31 cellular contexts compared by ENCODE assay signal in the genomic region with DNA sequence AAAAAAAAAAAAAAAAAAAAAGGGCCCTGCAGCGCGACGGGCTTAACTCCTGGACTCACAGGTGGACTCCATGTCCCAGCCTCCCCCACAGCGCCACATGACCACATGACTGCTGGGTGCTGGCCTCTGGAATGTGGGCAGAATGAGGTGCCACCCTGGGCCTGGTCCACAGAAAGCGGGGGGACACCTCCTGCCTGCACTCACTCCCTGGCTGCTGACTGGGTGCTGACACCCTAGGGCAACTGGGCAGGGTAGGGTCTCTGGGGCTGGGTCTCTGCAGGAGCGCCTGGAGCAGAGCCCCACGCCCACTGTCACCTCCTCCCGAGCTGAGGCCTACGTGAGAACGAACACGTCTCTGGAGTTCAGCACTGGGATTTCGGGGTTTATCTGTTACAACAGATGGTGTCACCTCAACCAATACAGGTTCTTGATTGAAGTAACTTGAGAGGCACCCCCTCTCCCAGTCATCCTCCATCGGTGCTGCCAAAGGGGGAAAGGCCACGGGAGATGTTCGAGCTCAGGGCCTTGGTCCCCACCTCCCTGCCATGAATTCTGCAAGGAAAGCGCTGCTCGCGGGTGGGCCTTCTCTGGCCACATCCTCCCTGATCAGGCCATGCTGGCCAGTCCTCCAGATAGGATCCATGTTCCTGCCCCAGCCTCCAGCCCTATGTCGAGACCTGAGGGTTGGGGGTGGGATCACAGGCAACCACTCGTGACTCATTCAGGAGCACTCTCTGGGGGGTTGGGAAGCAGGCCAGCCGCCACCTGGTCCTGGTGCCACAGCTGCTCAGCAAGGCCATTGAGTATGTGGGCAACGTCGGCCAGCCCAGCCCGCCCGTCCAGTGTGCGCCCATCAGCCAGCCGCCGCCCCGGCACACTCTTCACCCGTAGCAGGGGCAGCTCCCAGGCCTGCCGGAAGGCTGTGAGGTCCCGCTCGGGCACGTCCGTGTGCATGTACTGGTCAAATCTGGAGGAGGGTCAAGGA. TPM values are rescaled to one million over a fixed set of nuclear protein-coding genes. Genes with fewer than 3 reads are reported as not detected.
A peak's percentile ranks its signal among the peaks of the same experiment; 100 is the strongest.
DNase-seq lines count a peak whose midpoint lies in the region; ATAC-seq, FAIRE-seq and TF ChIP-seq lines count a peak whose summit lies in the region.
"Had no signal": no experiment of that assay in that cellular context is flagged by ENCODE, and none has a peak within 500 bp of the region (broad histone marks: within the 10 kb centered on the region; RNA-seq: fewer than 3 reads in every experiment).

No MANE protein-coding gene starts in this region.

- POLR2A ChIA-PET in HepG2 (lab: Yijun Ruan, JAX): no interaction called here
- POLR2A ChIA-PET in T-cell (lab: Charles Lee): interaction anchor here in 1 of 2 donors (0.7 kb wide), 1 partner anchor 168 kb away, joined by 3 read pairs; no protein-coding TSS in a partner anchor

- H3K9me2 ChIP-seq in GM23248 (ENCODE audit: insufficient read depth): no peaks in the 10 kb centered on the region

- FAIRE-seq in HepG2 (lab: Jason Lieb, UNC) (no peak), urothelium cell line (lab: Jason Lieb, UNC) (no peak)
- FAIRE-seq: GM12878 had no signal

- H3K79me2 ChIP-seq in HepG2 (ENCODE audit: insufficient read depth, low read length): no peaks in the 10 kb centered on the region
- H3K79me2 ChIP-seq in GM23248 (ENCODE audit: insufficient read depth): no peaks in the 10 kb centered on the region

- no peak for TF ChIP-seq POLR2A in HepG2 (IDR thresholded peaks at IDR 0.05; ENCODE audit: insufficient read depth in 1 of 2, low read depth in 2 of 2, low read length in 2 of 2)

- peaks cover 19 to 27% (median 26%) of the 10 kb centered on the region in 3 donors for H3K4me1 Mint-ChIP-seq in T-cell

- CTCF ChIA-PET in HepG2 (lab: Yijun Ruan, JAX; ENCODE audit: low intra/inter-chr PET ratio, low total read pairs) (no interaction called here), T-cell (lab: Charles Lee) (no interaction called here)

- H3K9ac ChIP-seq in HepG2 (ENCODE audit: insufficient read depth, low read depth, low read length) (no peak overlapping the region), GM23248 (no peak overlapping the region)

- no peak overlapping the region for H3K4me3 ChIP-seq in left ventricle myocardium inferior
- H3K4me3 ChIP-seq in SJCRH30: no peak overlapping the region
- no peak overlapping the region for H3K4me3 ChIP-seq in HepG2 (replicated peaks in 1 of 3; ENCODE audit: insufficient read depth in 1 of 3, low read depth in 2 of 3, low read length in 3 of 3)
- H3K4me3 ChIP-seq in GM23248: no peak overlapping the region
- H3K4me3 ChIP-seq: ascending aorta, GM12878, left lung, stomach, vagina had no signal

- H3K27ac Mint-ChIP-seq in T-cell: no peak overlapping the region
- H3K27ac Mint-ChIP-seq: activated T-cell treated with anti-CD3 and anti-CD28 coated beads, Interleukin-2, amount 50 U/mL, for 72 hours; CD8-positive, alpha-beta T cell; immature natural killer cell; mesothelial cell of epicardium; progenitor cell of endocrine pancreas; T-helper 1 cell treated with Interleukin-12 subunit alpha and Interleukin-12 subunit beta and Interleukin-4 antibody, amounts not matched to agents 30 μg/mL and 1 μg/mL, for 36 hours had no signal

- H3K27ac ChIP-seq in left ventricle myocardium inferior (replicated peaks) (no peak overlapping the region), SJCRH30 (no peak overlapping the region; the same call in 1 of the 2 replicates), HepG2 (ENCODE audit: extremely low read length, insufficient read depth, low read length) (no peak overlapping the region), GM23248 (no peak overlapping the region)
- H3K27ac ChIP-seq: ascending aorta, epithelial cell of prostate, left lung, neutrophil, stomach, vagina had no signal

- H3K4me3 Mint-ChIP-seq in T-cell: no peak overlapping the region
- H3K4me3 Mint-ChIP-seq: activated T-cell treated with anti-CD3 and anti-CD28 coated beads, Interleukin-2, amount 50 U/mL, for 72 hours; CD8-positive, alpha-beta T cell; immature natural killer cell; mesothelial cell of epicardium; naive B cell; T-helper 1 cell treated with Interleukin-12 subunit alpha and Interleukin-12 subunit beta and Interleukin-4 antibody, amounts not matched to agents 30 μg/mL and 1 μg/mL, for 36 hours had no signal

- H4K20me1 ChIP-seq in HepG2 (ENCODE audit: insufficient read depth, low read length) (no peaks in the 10 kb centered on the region), GM23248 (ENCODE audit: insufficient read depth) (no peaks in the 10 kb centered on the region)

- TF ChIP-seq RAD21 in HepG2 (CRISPR knock-in tag; IDR thresholded peaks at IDR 0.05): no peak

- no TSS peak for BruUV-seq in HepG2 (replicated peaks; lab: Mats Ljungman, UMichigan)

- H3K9me3 ChIP-seq in left ventricle myocardium inferior (replicated peaks) (no peaks in the 10 kb centered on the region), SJCRH30 (replicated peaks) (no peaks in the 10 kb centered on the region), HepG2 (ENCODE audit: low read length) (no peaks in the 10 kb centered on the region), GM23248 (ENCODE audit: low read depth) (no peaks in the 10 kb centered on the region)
- H3K9me3 ChIP-seq: ascending aorta, left lung, neutrophil, vagina had no signal

- H3K4me1 ChIP-seq in left ventricle myocardium inferior: peaks cover 17% of the 10 kb centered on the region
- H3K4me1 ChIP-seq in SJCRH30: peaks cover 16% of the 10 kb centered on the region
- H3K4me1 ChIP-seq in HepG2 (ENCODE audit: insufficient read depth, low read length): peaks cover 8% of the 10 kb centered on the region; the same call in 1 of the 2 replicates
- H3K4me1 ChIP-seq in GM23248 (ENCODE audit: insufficient read depth): peaks cover 6% of the 10 kb centered on the region; the same call in 1 of the 2 replicates

- intact Hi-C loops in left ventricle myocardium superior (cut with micrococcal nuclease): no loop called here
- intact Hi-C loops in left ventricle myocardium inferior (cut with micrococcal nuclease): no loop called here
- intact Hi-C loops in HepG2 (cut with micrococcal nuclease; ENCODE audit: unreplicated experiment): no loop called here

- H3K4me2 ChIP-seq in HepG2 (ENCODE audit: low read depth, low read length) (no peak overlapping the region), GM23248 (ENCODE audit: unreplicated experiment) (no peak overlapping the region)

- H2AFZ ChIP-seq in HepG2 (ENCODE audit: low read length) (no peak overlapping the region), GM23248 (no peak overlapping the region)

- TF ChIP-seq EP300 in HepG2 (IDR thresholded peaks at IDR 0.05; ENCODE audit: low read depth in 2 of 2, low read length in 2 of 2) (no peak), HepG2 (CRISPR knock-in tag; IDR thresholded peaks at IDR 0.05; ENCODE audit: borderline replicate concordance) (no peak)

- in situ Hi-C loops in HepG2 (cut with HindIII; ENCODE audit: extremely low pct_ligation_motif_present, low pct_unique_long_range_greater_than_20kb): no loop called here
- in situ Hi-C loops in GM23248 (cut with MboI): no loop called here

- ATAC-seq in left ventricle myocardium superior (no peak), HepG2 (no peak), T-cell (replicated peaks in 1 of 4) (no peak)
- ATAC-seq: activated T-cell treated with anti-CD3 and anti-CD28 coated beads, Interleukin-2, amount 50 U/mL, for 72 hours; CD8-positive, alpha-beta T cell; GM12878; left lung; sciatic nerve had no signal

- peaks cover 10% of the 10 kb centered on the region for H3K36me3 ChIP-seq in left ventricle myocardium inferior
- no peaks in the 10 kb centered on the region for H3K36me3 ChIP-seq in SJCRH30
- H3K36me3 ChIP-seq in HepG2 (replicated peaks in 1 of 2; ENCODE audit: control insufficient read depth in 1 of 2, insufficient read depth in 2 of 2, low read length in 2 of 2): no peaks in the 10 kb centered on the region
- no peaks in the 10 kb centered on the region for H3K36me3 ChIP-seq in GM23248 (ENCODE audit: low read depth)
- H3K36me3 ChIP-seq: ascending aorta, neutrophil, vagina had no signal

- TF ChIP-seq CTCF in left ventricle myocardium inferior (IDR thresholded peaks at IDR 0.05; ENCODE audit: borderline replicate concordance) (no peak), HepG2 (CRISPR knock-in tag; IDR thresholded peaks at IDR 0.05) (no peak)

- 61% methylated on average over 24 of the region's 35 CpGs for WGBS in HepG2 (ENCODE audit: low lambda C conversion rate)
- WGBS in GM23248 (ENCODE audit: low coverage in 1 of 2, low lambda C conversion rate in 2 of 2, missing lambda C conversion rate in 2 of 2), 2 experiments: 93 to 96% methylated on average over 31 to 34 of the region's 35 CpGs

- H3K27me3 Mint-ChIP-seq in T-cell: peaks cover 15 to 20% of the 10 kb centered on the region in 2 donors

- DNase-seq in left ventricle myocardium superior: peak; percentile 25
- DNase-seq in left ventricle myocardium inferior: no peak
- peak; percentile 64 to 67 for DNase-seq in SJCRH30
- DNase-seq in HepG2 (ENCODE audit: low spot score): no peak
- peak; percentile 45 for DNase-seq in urothelium cell line (ENCODE audit: low spot score)
- no peak for DNase-seq in T-cell
- DNase-seq in SKM-1 (lab: John Stamatoyannopoulos, UW; ENCODE audit: unreplicated experiment): no peak
- DNase-seq in GM23248: no peak
- DNase-seq: activated CD4-positive, alpha-beta T cell treated with anti-CD3 and anti-CD28 coated beads, Interleukin-2, amount 50 U/mL, for 4 hours; activated CD4-positive, CD25-positive, alpha-beta regulatory T cell; activated T-cell treated with anti-CD3 and anti-CD28 coated beads, Interleukin-2, amount 50 U/mL, for 72 hours; CD8-positive, alpha-beta T cell; cortex of kidney; DMS 273 treated with DMSO at 0.1 percent for 48 hours; effector memory CD4-positive, alpha-beta T cell; immature natural killer cell; naive B cell; NCI-H2107; NCI-H446 treated with DMSO at 0.1 percent for 48 hours; stimulated activated CD4-positive, alpha-beta T cell treated with anti-CD3 and anti-CD28 coated beads, Interleukin-4, amount 100 ng/mL, for 1 hour; stomach had no signal

- no peaks in the 10 kb centered on the region for H3K9me3 Mint-ChIP-seq in T-cell
- H3K9me3 Mint-ChIP-seq: activated T-cell treated with anti-CD3 and anti-CD28 coated beads, Interleukin-2, amount 50 U/mL, for 72 hours; CD8-positive, alpha-beta T cell; immature natural killer cell; mesothelial cell of epicardium; T-helper 1 cell treated with Interleukin-12 subunit alpha and Interleukin-12 subunit beta and Interleukin-4 antibody, amounts not matched to agents 30 μg/mL and 1 μg/mL, for 36 hours had no signal

- H3K27me3 ChIP-seq in left ventricle myocardium inferior (ENCODE audit: low read depth) (peaks cover 19% of the 10 kb centered on the region), SJCRH30 (no peaks in the 10 kb centered on the region), HepG2 (ENCODE audit: control insufficient read depth in 1 of 2, insufficient read depth in 2 of 2, low read length in 2 of 2) (peaks cover under 1 to 1% of the 10 kb centered on the region in 2 experiments; a peak in 3 of 5 replicates), GM23248 (replicated peaks; ENCODE audit: insufficient read depth) (peaks cover 14% of the 10 kb centered on the region)
- H3K27me3 ChIP-seq: vagina had no signal

- H3F3A ChIP-seq in GM23248 (ENCODE audit: insufficient read depth): no peaks in the 10 kb centered on the region

- H3K36me3 Mint-ChIP-seq in T-cell: peaks cover 9% of the 10 kb centered on the region
- H3K36me3 Mint-ChIP-seq: immature natural killer cell, mesothelial cell of epicardium, naive B cell had no signal

RNA-seq across cellular contexts. Expression of a gene that starts 5.4 kb away (rescaled TPM):
- total RNA-seq in left ventricle myocardium superior (9.7 TPM), left ventricle myocardium inferior (9.7 TPM), HepG2 (2016; rRNA removed; fragmentation: Illumina TruSeq; extraction: Trizol) (0.98 and 1.6 TPM in 2 replicates), T-cell (10 to 100 TPM in 3 of 5 donors, 1 to 10 TPM in 2; 6.6 to 13.2 (median 11.3) TPM)
- total RNA-seq in SJCRH30 (2014; rRNA removed; shearing (Covaris generic)): 1.3 and 1.9 TPM in 2 replicates
- 0.62 and 0.71 TPM in 2 replicates for total RNA-seq in HepG2 (2016; cell fraction: cytosol; rRNA removed; fragmentation: Illumina TruSeq; extraction: Trizol; ENCODE audit: low read depth)
- 1.00 and 1.9 TPM in 2 replicates for total RNA-seq in HepG2 (2016; cell fraction: insoluble cytoplasmic fraction; rRNA removed; fragmentation: Illumina TruSeq; extraction: Trizol)
- 1.8 and 1.9 TPM in 2 replicates for total RNA-seq in HepG2 (2016; cell fraction: membrane; rRNA removed; fragmentation: Illumina TruSeq; extraction: Trizol)
- total RNA-seq in HepG2 (2016; cell fraction: nucleus; rRNA removed; fragmentation: Illumina TruSeq; extraction: Trizol): 0.99 and 1.3 TPM in 2 replicates
- polyA plus RNA-seq in HepG2 (2011; rRNA removed) (0.27 and 0.29 TPM in 2 replicates), GM23248 (2016; fragmentation: Nextera tagmentation; extraction: Ambion mirVana) (2.6 and 3.5 TPM in 2 replicates)
- polyA plus RNA-seq in HepG2 (2011; cell fraction: cytosol; rRNA removed): 0.12 and 0.42 TPM in 2 replicates
- polyA plus RNA-seq in HepG2 (2011; cell fraction: nucleus; rRNA removed): 0.43 and 0.48 TPM in 2 replicates
- 0.38 and 0.53 TPM in 2 replicates for polyA plus RNA-seq in HepG2 (2012)
- polyA plus RNA-seq in HepG2 (2016; cell fraction: cytosol; fragmentation: Illumina TruSeq; extraction: Trizol; ENCODE audit: low read depth): 0.38 and 0.65 TPM in 2 replicates
- 0.47 and 0.85 TPM in 2 replicates for polyA plus RNA-seq in HepG2 (2016; cell fraction: insoluble cytoplasmic fraction; fragmentation: Illumina TruSeq; extraction: Trizol; ENCODE audit: low read depth)
- 0.76 and 1.2 TPM in 2 replicates for polyA plus RNA-seq in HepG2 (2016; cell fraction: membrane; fragmentation: Illumina TruSeq; extraction: Trizol; ENCODE audit: low read depth)
- polyA plus RNA-seq in HepG2 (2016; cell fraction: nucleus; fragmentation: Illumina TruSeq; extraction: Trizol; ENCODE audit: insufficient read depth, low read depth): 0.41 and 2.0 TPM in 2 replicates
- 4.2 and 10.4 TPM in 2 replicates for polyA minus RNA-seq in HepG2 (2011; rRNA and poly(A)+ RNA removed; ENCODE audit: low replicate concordance)
- 2.1 TPM in 1 of 2 replicates, not detected in the other for polyA minus RNA-seq in HepG2 (2011; cell fraction: cytosol; rRNA and poly(A)+ RNA removed)
- 0.39 and 1.1 TPM in 2 replicates for polyA minus RNA-seq in HepG2 (2011; cell fraction: nucleus; rRNA and poly(A)+ RNA removed)
- total RNA-seq in GM23248 (2014; rRNA removed; shearing (Covaris generic)): 9.7 and 16.5 TPM in 2 replicates
- total RNA-seq: ascending aorta had no signal

RNA-seq across cellular contexts. Expression of a gene that starts 19.2 kb away (rescaled TPM):
- total RNA-seq in left ventricle myocardium superior (2.0 TPM), left ventricle myocardium inferior (2.2 TPM), HepG2 (2016; rRNA removed; fragmentation: Illumina TruSeq; extraction: Trizol) (1.8 and 2.0 TPM in 2 replicates), T-cell (10 to 100 TPM in 3 of 5 donors, 1 to 10 TPM in 2; 7.0 to 17.6 (median 12.3) TPM)
- total RNA-seq in SJCRH30 (2014; rRNA removed; shearing (Covaris generic)): 7.9 and 9.9 TPM in 2 replicates
- 0.53 and 1.0 TPM in 2 replicates for total RNA-seq in HepG2 (2016; cell fraction: cytosol; rRNA removed; fragmentation: Illumina TruSeq; extraction: Trizol; ENCODE audit: low read depth)
- total RNA-seq in HepG2 (2016; cell fraction: insoluble cytoplasmic fraction; rRNA removed; fragmentation: Illumina TruSeq; extraction: Trizol): 1.4 and 2.3 TPM in 2 replicates
- total RNA-seq in HepG2 (2016; cell fraction: membrane; rRNA removed; fragmentation: Illumina TruSeq; extraction: Trizol): 1.3 and 1.5 TPM in 2 replicates
- total RNA-seq in HepG2 (2016; cell fraction: nucleus; rRNA removed; fragmentation: Illumina TruSeq; extraction: Trizol): 1.9 and 2.1 TPM in 2 replicates
- polyA plus RNA-seq in HepG2 (2011; rRNA removed) (1.7 and 2.2 TPM in 2 replicates), GM23248 (2016; fragmentation: Nextera tagmentation; extraction: Ambion mirVana) (13.3 and 14.2 TPM in 2 replicates)
- 1.7 and 2.2 TPM in 2 replicates for polyA plus RNA-seq in HepG2 (2011; cell fraction: cytosol; rRNA removed)
- polyA plus RNA-seq in HepG2 (2011; cell fraction: nucleus; rRNA removed): 9.9 and 10.1 TPM in 2 replicates
- 0.88 and 1.6 TPM in 2 replicates for polyA plus RNA-seq in HepG2 (2012)
- 0.47 and 1.2 TPM in 2 replicates for polyA plus RNA-seq in HepG2 (2016; cell fraction: cytosol; fragmentation: Illumina TruSeq; extraction: Trizol; ENCODE audit: low read depth)
- polyA plus RNA-seq in HepG2 (2016; cell fraction: insoluble cytoplasmic fraction; fragmentation: Illumina TruSeq; extraction: Trizol; ENCODE audit: low read depth): 1.7 and 2.2 TPM in 2 replicates
- polyA plus RNA-seq in HepG2 (2016; cell fraction: membrane; fragmentation: Illumina TruSeq; extraction: Trizol; ENCODE audit: low read depth): 0.94 and 1.7 TPM in 2 replicates
- 4.0 and 5.0 TPM in 2 replicates for polyA plus RNA-seq in HepG2 (2016; cell fraction: nucleus; fragmentation: Illumina TruSeq; extraction: Trizol; ENCODE audit: insufficient read depth, low read depth)
- 1.3 and 7.5 TPM in 2 replicates for polyA minus RNA-seq in HepG2 (2011; rRNA and poly(A)+ RNA removed; ENCODE audit: low replicate concordance)
- polyA minus RNA-seq in HepG2 (2011; cell fraction: cytosol; rRNA and poly(A)+ RNA removed): 0.69 and 0.79 TPM in 2 replicates
- 1.4 and 2.1 TPM in 2 replicates for polyA minus RNA-seq in HepG2 (2011; cell fraction: nucleus; rRNA and poly(A)+ RNA removed)
- 8.6 and 12.1 TPM in 2 replicates for total RNA-seq in GM23248 (2014; rRNA removed; shearing (Covaris generic))

Comparison
In these comparisons a context has a peak if more than half of its experiments do, and no peak if none do; other contexts are left out.
1. DNase-seq: peak in left ventricle myocardium superior (single experiment), SJCRH30 (2 of 2) and urothelium cell line (single experiment); none in left ventricle myocardium inferior (single experiment), HepG2 (single experiment), T-cell (0 of 34), SKM-1 (single experiment) and GM23248 (single experiment).